Comparison of ENCODE assay signal across 10 cellular contexts in genomic region chr22:37266581-37267127, GRCh38. TPM values are rescaled to one million over a fixed set of nuclear protein-coding genes. Genes with fewer than 3 reads are reported as not detected.
DNase-seq lines count a peak whose midpoint lies in the region; ATAC-seq and TF ChIP-seq lines count a peak whose summit lies in the region.
"Had no signal": no experiment of that assay in that cellular context is flagged by ENCODE, and none has a peak within 500 bp of the region (broad histone marks: within the 10 kb centered on the region; RNA-seq: fewer than 3 reads in every experiment).

No MANE protein-coding gene starts in this region.

- DNase-seq in DND-41 (no peak), posterior vena cava (ENCODE audit: low spot score) (peak; percentile 52), NCI-H526 (lab: John Stamatoyannopoulos, UW) (no peak), NK-92 (lab: John Stamatoyannopoulos, UW; ENCODE audit: unreplicated experiment) (no peak), NCI-H82 (lab: John Stamatoyannopoulos, UW) (no peak)
- DNase-seq in effector memory CD4-positive, alpha-beta T cell = no peak
- DNase-seq: SW 1271 had no signal

- H3K9ac ChIP-seq in DND-41 (ENCODE audit: low read depth, low read length) = peak overlapping the region; percentile 43; the same call in 1 of the 2 replicates
- H3K9ac ChIP-seq in OCI-LY1 (ENCODE audit: low read length) = no peak overlapping the region

- H3K9me3 ChIP-seq in DND-41 (ENCODE audit: insufficient read depth, low read length, severe bottlenecking) = peaks cover 12% of the 10 kb centered on the region
- peaks cover 12% of the 10 kb centered on the region for H3K9me3 ChIP-seq in OCI-LY1 (ENCODE audit: low read length)
- peaks cover 5% of the 10 kb centered on the region for H3K9me3 ChIP-seq in effector memory CD4-positive, alpha-beta T cell (ENCODE audit: control insufficient read depth, low read length)

- H3K79me2 ChIP-seq in DND-41 (ENCODE audit: insufficient read depth, low read length) = no peaks in the 10 kb centered on the region
- no peaks in the 10 kb centered on the region for H3K79me2 ChIP-seq in OCI-LY1 (ENCODE audit: insufficient read depth, low read length)

- ATAC-seq in DND-41 (ENCODE audit: insufficient read depth, low read depth) (peak; percentile 28; the same call in 2 of the 3 replicates), HG03135 (IDR thresholded peaks at IDR 0.05; ENCODE audit: unreplicated experiment) (no peak)

- H3F3A ChIP-seq in OCI-LY1 (ENCODE audit: insufficient read depth, low read length) = no peaks in the 10 kb centered on the region

- TF ChIP-seq CTCF in DND-41 (IDR thresholded peaks at IDR 0.05; ENCODE audit: borderline replicate concordance, extremely low read depth, low read length, poor library complexity, severe bottlenecking) (no peak), OCI-LY1 (IDR thresholded peaks at IDR 0.05; ENCODE audit: low read length) (no peak)

- H3K27me3 ChIP-seq in DND-41 (ENCODE audit: insufficient read depth, low read length, poor library complexity) = peaks cover 16% of the 10 kb centered on the region
- H3K27me3 ChIP-seq in OCI-LY1 (ENCODE audit: insufficient read depth, low read length) = peaks cover 29% of the 10 kb centered on the region; the same call in 1 of the 2 replicates
- H3K27me3 ChIP-seq in effector memory CD4-positive, alpha-beta T cell (replicated peaks; ENCODE audit: control insufficient read depth, insufficient read depth, low read length, poor library complexity, severe bottlenecking) = no peaks in the 10 kb centered on the region
- H3K27me3 ChIP-seq: cardiac muscle cell had no signal

- no peak overlapping the region for H2AFZ ChIP-seq in DND-41 (ENCODE audit: low read depth, low read length)
- H2AFZ ChIP-seq in OCI-LY1 (ENCODE audit: low read length) = no peak overlapping the region

- H3K4me1 ChIP-seq in DND-41 (ENCODE audit: insufficient read depth, low read length) (peaks cover 7% of the 10 kb centered on the region), OCI-LY1 (ENCODE audit: insufficient read depth, low read length, severe bottlenecking) (peaks cover 10% of the 10 kb centered on the region)
- H3K4me1 ChIP-seq in effector memory CD4-positive, alpha-beta T cell (ENCODE audit: control insufficient read depth, insufficient read depth, low read length, poor library complexity, severe bottlenecking) = peaks cover 14% of the 10 kb centered on the region

- H3K36me3 ChIP-seq in DND-41 (ENCODE audit: insufficient read depth, low read length) = no peaks in the 10 kb centered on the region
- peaks cover 3% of the 10 kb centered on the region; the same call in 1 of the 2 replicates for H3K36me3 ChIP-seq in OCI-LY1 (ENCODE audit: insufficient read depth, low read length)
- H3K36me3 ChIP-seq in effector memory CD4-positive, alpha-beta T cell (ENCODE audit: control insufficient read depth, insufficient read depth, low read length) = no peaks in the 10 kb centered on the region
- H3K36me3 ChIP-seq: cardiac muscle cell had no signal

- H3K4me2 ChIP-seq in DND-41 (ENCODE audit: insufficient read depth, low read length) (peak overlapping the region; percentile 68), OCI-LY1 (ENCODE audit: low read length) (peak overlapping the region; percentile 63)

- H3K27ac ChIP-seq in DND-41 (ENCODE audit: low read length) (no peak overlapping the region), OCI-LY1 (ENCODE audit: low read depth, low read length, poor library complexity, severe bottlenecking) (no peak overlapping the region)
- peak overlapping the region; percentile 80 for H3K27ac ChIP-seq in effector memory CD4-positive, alpha-beta T cell (ENCODE audit: insufficient read depth, low read length, poor library complexity, severe bottlenecking)
- H3K27ac ChIP-seq: cardiac muscle cell had no signal

- intact Hi-C loops in posterior vena cava (cut with DNase I) = no loop called here

- peak overlapping the region in 1 of 2 experiments; percentile 55; a peak in 1 of 4 replicates for H3K4me3 ChIP-seq in DND-41 (ENCODE audit: low read depth in 1 of 2, low read length in 2 of 2)
- H3K4me3 ChIP-seq in OCI-LY1 (ENCODE audit: low read depth, low read length, poor library complexity, severe bottlenecking) = no peak overlapping the region
- H3K4me3 ChIP-seq in effector memory CD4-positive, alpha-beta T cell (ENCODE audit: insufficient read depth, low read depth, low read length, poor library complexity, severe bottlenecking) = peak overlapping the region; percentile 58
- H3K4me3 ChIP-seq: cardiac muscle cell had no signal

- H4K20me1 ChIP-seq in DND-41 (ENCODE audit: insufficient read depth, low read length) (no peaks in the 10 kb centered on the region), OCI-LY1 (ENCODE audit: insufficient read depth, low read length) (no peaks in the 10 kb centered on the region)

- H3K9me2 ChIP-seq in OCI-LY1 (ENCODE audit: low read depth, low read length) = no peaks in the 10 kb centered on the region

RNA-seq across cellular contexts. Expression of gene CYTH4, which starts 15.7 kb away (rescaled TPM):
- 10 to 100 TPM; 20.7 to 31.7 TPM for total RNA-seq in posterior vena cava
- total RNA-seq: cardiac muscle cell had no signal

RNA-seq across cellular contexts. Expression of gene RAC2, which starts 22.6 kb away (rescaled TPM):
- 10 to 100 TPM; 12.9 to 17.5 TPM for total RNA-seq in posterior vena cava

RNA-seq across cellular contexts. Expression of gene SSTR3, which starts 54.4 kb away (rescaled TPM):
- total RNA-seq in posterior vena cava = not detected
